1 cellular context compared by ENCODE assay signal in genomic region chr12:27233814-27234213, GRCh38.
TF ChIP-seq lines count a peak whose summit lies in the region.

No MANE protein-coding gene starts in this region.

TF ChIP-seq in H1, 55 proteins besides CTCF, POLR2A, EP300 and RAD21:
- no peak for TF ChIP-seq FOSL1 (IDR thresholded peaks at IDR 0.05; ENCODE audit: insufficient read depth, low read depth, low read length)
- TF ChIP-seq CEBPB (IDR thresholded peaks at IDR 0.05; ENCODE audit: low read depth, low read length), result no peak
- no peak for TF ChIP-seq TAF7 (optimal IDR thresholded peaks at IDR 0.05; ENCODE audit: borderline replicate concordance, low read depth, low read length)
